ENCODE assay signal across 8 cellular contexts in the genomic region with DNA sequence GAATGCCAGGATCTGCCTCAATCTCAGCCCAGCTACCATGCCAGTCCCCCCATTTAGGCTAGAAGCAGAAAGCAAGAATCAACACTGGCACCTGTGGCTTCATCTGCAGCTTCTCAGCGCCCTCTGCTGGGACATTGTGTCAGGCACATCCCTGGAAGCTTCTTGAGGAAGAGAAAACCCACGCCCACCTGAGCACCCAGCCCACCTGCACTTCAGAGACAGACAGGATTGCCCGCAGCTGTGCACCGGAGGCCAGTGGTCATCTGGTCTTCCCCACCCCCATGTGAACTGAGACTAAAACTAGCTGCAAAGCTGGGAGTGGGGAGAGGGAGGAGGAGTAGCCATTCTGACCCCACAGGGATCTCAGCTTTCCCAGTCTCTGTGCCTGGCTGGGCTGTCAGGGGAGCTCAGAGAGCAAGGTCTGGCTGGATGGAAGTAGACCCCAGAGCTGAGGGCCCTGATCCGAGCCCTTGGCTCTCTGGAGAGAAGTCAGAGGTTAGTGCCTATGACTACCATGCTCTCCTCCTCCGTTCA.
DNase-seq lines count a peak whose midpoint lies in the region; ATAC-seq and TF ChIP-seq lines count a peak whose summit lies in the region.

No MANE protein-coding gene starts in this region.

- no peaks in the 10 kb centered on the region for H3K36me3 Mint-ChIP-seq in activated naive CD8-positive, alpha-beta T cell treated with anti-CD3 and anti-CD28 coated beads, Interleukin-2, amount 10 ng/mL, durations not matched to agents 7 days and 5 days

- H3K27ac ChIP-seq in PC-3 (ENCODE audit: low read length): no peak overlapping the region
- H3K27ac ChIP-seq in skeletal muscle tissue (ENCODE audit: low read depth, low read length): peak overlapping the region; percentile 34

- peak; percentile 64 for ATAC-seq in HG02759 (IDR thresholded peaks at IDR 0.05; ENCODE audit: unreplicated experiment)
- peak; percentile 61 for ATAC-seq in PC-3
- ATAC-seq in activated naive CD8-positive, alpha-beta T cell treated with anti-CD3 and anti-CD28 coated beads, Interleukin-2, amount 10 ng/mL, durations not matched to agents 7 days and 5 days (ENCODE audit: low read depth): peak; percentile 48
- peak; percentile 33 for ATAC-seq in left ventricle myocardium superior

- no peaks in the 10 kb centered on the region for H4K20me1 ChIP-seq in PC-3 (ENCODE audit: low read length)

- peak; percentile 64 for DNase-seq in ELR (ENCODE audit: low read depth)
- DNase-seq in PC-3: peak; percentile 79
- DNase-seq in activated naive CD8-positive, alpha-beta T cell treated with anti-CD3 and anti-CD28 coated beads, Interleukin-2, amount 10 ng/mL, durations not matched to agents 7 days and 5 days: peak; percentile 58
- peak; percentile 78 for DNase-seq in left ventricle myocardium superior
- DNase-seq in NCI-H187 (lab: John Stamatoyannopoulos, UW): no peak
- DNase-seq in NCI-H510A (lab: John Stamatoyannopoulos, UW): no peak

- no TSS peak for BruUV-seq in PC-3 (replicated peaks; lab: Mats Ljungman, UMichigan)

- no peaks in the 10 kb centered on the region for H3K36me3 ChIP-seq in PC-3 (ENCODE audit: low read depth, low read length)
- H3K36me3 ChIP-seq in skeletal muscle tissue (ENCODE audit: control insufficient read depth in 3 of 3, insufficient read depth in 3 of 3, low read length in 3 of 3): peaks cover 0 to 5% (median 5%) of the 10 kb centered on the region in 3 donors

- no peak overlapping the region for H3K4me2 ChIP-seq in PC-3 (ENCODE audit: low read length)

- no peak overlapping the region for H3K4me3 Mint-ChIP-seq in activated naive CD8-positive, alpha-beta T cell treated with anti-CD3 and anti-CD28 coated beads, Interleukin-2, amount 10 ng/mL, durations not matched to agents 7 days and 5 days

- H3K9me3 ChIP-seq in PC-3 (ENCODE audit: low read length) (no peaks in the 10 kb centered on the region), skeletal muscle tissue (ENCODE audit: control insufficient read depth in 3 of 3, low read length in 3 of 3) (no peaks in the 10 kb centered on the region)

- no peak overlapping the region for H3K27ac Mint-ChIP-seq in activated naive CD8-positive, alpha-beta T cell treated with anti-CD3 and anti-CD28 coated beads, Interleukin-2, amount 10 ng/mL, durations not matched to agents 7 days and 5 days

- H3K9ac ChIP-seq in PC-3 (ENCODE audit: low read length) (no peak overlapping the region), skeletal muscle tissue (ENCODE audit: low read depth in 1 of 3, low read length in 3 of 3) (peak overlapping the region in 2 of 3 donors; percentile 27 to 66)

- no peaks in the 10 kb centered on the region for H3K27me3 Mint-ChIP-seq in activated naive CD8-positive, alpha-beta T cell treated with anti-CD3 and anti-CD28 coated beads, Interleukin-2, amount 10 ng/mL, durations not matched to agents 7 days and 5 days

- H3K9me3 Mint-ChIP-seq in activated naive CD8-positive, alpha-beta T cell treated with anti-CD3 and anti-CD28 coated beads, Interleukin-2, amount 10 ng/mL, durations not matched to agents 7 days and 5 days: no peaks in the 10 kb centered on the region

- TF ChIP-seq CTCF in PC-3 (conservative IDR thresholded peaks at IDR 0.05; ENCODE audit: low read depth, low read length): peak; percentile 90

- H3K9me2 ChIP-seq in PC-3 (replicated peaks; ENCODE audit: low read length): no peaks in the 10 kb centered on the region

- H3K27me3 ChIP-seq in PC-3 (ENCODE audit: low read length) (peaks cover 38% of the 10 kb centered on the region), skeletal muscle tissue (ENCODE audit: control insufficient read depth in 3 of 3, insufficient read depth in 3 of 3, low read length in 3 of 3) (no peaks in the 10 kb centered on the region)

- intact Hi-C loops in PC-3 (cut with micrococcal nuclease) (no loop called here), left ventricle myocardium superior (cut with micrococcal nuclease) (no loop called here)

- H3K4me3 ChIP-seq in PC-3 (ENCODE audit: low read length) (no peak overlapping the region), skeletal muscle tissue (ENCODE audit: low read length in 3 of 3) (no peak overlapping the region)

- H3K4me1 Mint-ChIP-seq in activated naive CD8-positive, alpha-beta T cell treated with anti-CD3 and anti-CD28 coated beads, Interleukin-2, amount 10 ng/mL, durations not matched to agents 7 days and 5 days: peaks cover 3% of the 10 kb centered on the region

- CTCF ChIA-PET in PC-3 (lab: Charles Lee): interaction anchor here (0.6 to 1.3 kb wide), 4 partner anchors 83 to 572 kb away, joined by 3 to 5 read pairs (median 4); no protein-coding TSS in a partner anchor

- H2AFZ ChIP-seq in PC-3 (ENCODE audit: low read length): no peak overlapping the region

- H3K79me2 ChIP-seq in PC-3 (ENCODE audit: low read length): no peaks in the 10 kb centered on the region

- POLR2A ChIA-PET in PC-3 (lab: Charles Lee; ENCODE audit: unreplicated experiment): interaction anchor here (0.7 kb wide), 1 partner anchor 49 kb away, joined by 3 read pairs; no protein-coding TSS in a partner anchor
- POLR2A ChIA-PET in activated naive CD8-positive, alpha-beta T cell treated with anti-CD3 and anti-CD28 coated beads, Interleukin-2, amount 10 ng/mL, durations not matched to agents 7 days and 5 days (lab: Charles Lee): no interaction called here

- H3K4me1 ChIP-seq in PC-3 (ENCODE audit: insufficient read depth, low read length) (no peaks in the 10 kb centered on the region), skeletal muscle tissue (ENCODE audit: control insufficient read depth in 3 of 3, insufficient read depth in 3 of 3, low read length in 3 of 3) (peaks cover 59 to 82% (median 70%) of the 10 kb centered on the region in 3 donors)

- H3F3A ChIP-seq in PC-3 (ENCODE audit: low read length, unreplicated experiment): no peaks in the 10 kb centered on the region

Comparison
In these comparisons a context has a peak if more than half of its experiments do, and no peak if none do; other contexts are left out.
1. DNase-seq: peak in ELR (single experiment), PC-3 (single experiment), activated naive CD8-positive, alpha-beta T cell treated with anti-CD3 and anti-CD28 coated beads, Interleukin-2, amount 10 ng/mL, durations not matched to agents 7 days and 5 days (single experiment) and left ventricle myocardium superior (single experiment); none in NCI-H187 (0 of 2) and NCI-H510A (single experiment).
2. Peak in every context shown above with its lines, with median percentiles within 50 percentile points of each other: ATAC-seq.